1 cellular context compared by ENCODE assay signal in the genomic region with DNA sequence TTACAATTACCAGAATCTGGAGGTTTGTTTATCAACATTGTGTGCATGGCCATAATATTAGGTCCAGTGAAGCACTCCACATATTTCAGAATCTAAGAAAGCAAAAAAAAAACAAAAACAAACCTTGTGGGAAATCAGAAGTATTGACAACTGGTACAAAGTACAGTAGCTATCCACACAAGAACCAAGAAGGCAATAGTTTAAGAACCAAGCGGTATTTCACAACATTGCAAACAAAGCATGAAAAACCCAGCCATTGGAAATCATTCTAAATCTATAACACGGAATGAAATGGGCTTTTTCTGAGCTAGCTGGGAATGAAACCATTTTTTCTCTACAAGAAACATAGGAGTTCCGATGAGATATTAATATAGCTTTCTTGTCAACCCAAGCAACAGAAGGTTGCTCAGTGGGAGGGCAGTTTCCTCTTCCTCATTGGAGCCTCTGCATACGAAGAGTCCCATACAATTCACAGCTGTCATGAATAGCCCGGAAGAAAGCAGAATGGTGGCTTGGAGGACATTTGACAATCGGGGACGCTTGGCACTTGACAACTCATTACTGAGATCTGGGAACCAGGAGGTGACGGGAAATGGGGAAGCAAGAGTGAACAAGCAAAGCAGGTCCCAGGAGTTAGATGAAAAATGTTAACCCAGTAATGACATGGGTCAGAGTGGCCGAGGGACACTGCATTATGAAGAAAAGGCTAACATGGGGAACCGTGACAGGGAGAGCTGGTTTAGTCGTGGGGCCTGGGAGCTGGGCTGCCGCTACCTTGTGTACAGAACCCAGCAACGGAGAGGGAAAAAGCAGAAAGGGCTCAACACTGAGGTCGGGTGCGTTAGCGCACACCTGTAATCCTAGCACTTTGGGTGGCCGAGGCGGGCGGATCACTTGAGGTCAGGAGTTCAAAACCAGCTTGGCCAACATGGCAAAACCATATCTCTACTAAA.
TF ChIP-seq lines count a peak whose summit lies in the region.

No MANE protein-coding gene starts in this region.

TF ChIP-seq in HepG2, 621 proteins besides CTCF, POLR2A, EP300 and RAD21 (continued from another document and continues in another):
- TF ChIP-seq FOXP1 (IDR thresholded peaks at IDR 0.05) (no peak), FOXP1 (CRISPR knock-in tag; IDR thresholded peaks at IDR 0.05) (peak; percentile 88), ZBTB20 (CRISPR knock-in tag; IDR thresholded peaks at IDR 0.05; ENCODE audit: borderline replicate concordance, low read depth) (no peak), BHLHE40 (IDR thresholded peaks at IDR 0.05; ENCODE audit: low read length) (no peak), KMT2B (CRISPR knock-in tag; IDR thresholded peaks at IDR 0.05) (no peak), MTF1 (CRISPR knock-in tag; IDR thresholded peaks at IDR 0.05) (no peak), ZNF766 (CRISPR knock-in tag; IDR thresholded peaks at IDR 0.05; ENCODE audit: borderline replicate concordance) (no peak), PITX1 (CRISPR knock-in tag; IDR thresholded peaks at IDR 0.05) (no peak), YEATS4 (CRISPR knock-in tag; IDR thresholded peaks at IDR 0.05; ENCODE audit: borderline replicate concordance) (no peak), TARDBP (CRISPR knock-in tag; IDR thresholded peaks at IDR 0.05) (0 out of 2 replicates have a peak, but pooled peaks have one; percentile 46), ZNF3 (CRISPR knock-in tag; IDR thresholded peaks at IDR 0.05) (no peak), ZMYM2 (CRISPR knock-in tag; IDR thresholded peaks at IDR 0.05) (no peak), ZNF234 (CRISPR knock-in tag; conservative IDR thresholded peaks at IDR 0.05) (no peak), KLF15 (CRISPR knock-in tag; IDR thresholded peaks at IDR 0.05; ENCODE audit: borderline replicate concordance) (no peak), MBNL3 (CRISPR knock-in tag; conservative IDR thresholded peaks at IDR 0.05) (no peak), ZNF549 (CRISPR knock-in tag; IDR thresholded peaks at IDR 0.05) (no peak), ETV5 (CRISPR knock-in tag; IDR thresholded peaks at IDR 0.05; ENCODE audit: borderline replicate concordance) (no peak), ZNF331 (CRISPR knock-in tag; IDR thresholded peaks at IDR 0.05) (no peak), ZNF670 (CRISPR knock-in tag; IDR thresholded peaks at IDR 0.05; ENCODE audit: borderline replicate concordance) (no peak), KDM5A (IDR thresholded peaks at IDR 0.05; ENCODE audit: borderline replicate concordance, low read length) (no peak), SRSF1 (optimal IDR thresholded peaks at IDR 0.05; ENCODE audit: low read depth, low read length) (no peak), RFXAP (CRISPR knock-in tag; IDR thresholded peaks at IDR 0.05; ENCODE audit: borderline replicate concordance) (no peak), FIP1L1 (IDR thresholded peaks at IDR 0.05; ENCODE audit: borderline replicate concordance, insufficient read depth, low read depth, low read length) (no peak), ZKSCAN8 (CRISPR knock-in tag; IDR thresholded peaks at IDR 0.05; ENCODE audit: borderline replicate concordance) (peak; percentile 36; the same call in 1 of the 2 replicates), NFKBIZ (CRISPR knock-in tag; IDR thresholded peaks at IDR 0.05) (no peak), THYN1 (CRISPR knock-in tag; IDR thresholded peaks at IDR 0.05; ENCODE audit: borderline replicate concordance, low read depth) (no peak), RXRB (CRISPR knock-in tag; IDR thresholded peaks at IDR 0.05; ENCODE audit: borderline replicate concordance) (peak; percentile 65), ZMAT3 (CRISPR knock-in tag; conservative IDR thresholded peaks at IDR 0.05) (no peak), ZMYM4 (CRISPR knock-in tag; IDR thresholded peaks at IDR 0.05) (peak; percentile 17; the same call in 1 of the 2 replicates), ZNF138 (CRISPR knock-in tag; IDR thresholded peaks at IDR 0.05; ENCODE audit: low read depth) (no peak), ZNF652 (CRISPR knock-in tag; IDR thresholded peaks at IDR 0.05; ENCODE audit: borderline replicate concordance, low read depth) (no peak), FOXO1 (CRISPR knock-in tag; IDR thresholded peaks at IDR 0.05) (peak; percentile 56; the same call in 1 of the 2 replicates), SMARCC2 (IDR thresholded peaks at IDR 0.05) (no peak), ZFX (CRISPR knock-in tag; IDR thresholded peaks at IDR 0.05; ENCODE audit: low read depth) (no peak), SMAD9 (CRISPR knock-in tag; IDR thresholded peaks at IDR 0.05) (no peak), ZNF780A (CRISPR knock-in tag; IDR thresholded peaks at IDR 0.05) (no peak), ZFP90 (CRISPR knock-in tag; IDR thresholded peaks at IDR 0.05; ENCODE audit: borderline replicate concordance) (no peak), CREB1 (IDR thresholded peaks at IDR 0.05) (no peak), CREB1 (CRISPR knock-in tag; IDR thresholded peaks at IDR 0.05) (peak; percentile 27; the same call in 1 of the 2 replicates), GZF1 (CRISPR knock-in tag; IDR thresholded peaks at IDR 0.05) (no peak), MAFK (conservative IDR thresholded peaks at IDR 0.05 in 1 of 2, IDR thresholded peaks at IDR 0.05 in 1 of 2; ENCODE audit: low read length in 2 of 2) (no peak), ZNF607 (CRISPR knock-in tag; IDR thresholded peaks at IDR 0.05; ENCODE audit: borderline replicate concordance) (no peak), RELA (CRISPR knock-in tag; IDR thresholded peaks at IDR 0.05) (no peak)
- TF ChIP-seq, protein P1, sequence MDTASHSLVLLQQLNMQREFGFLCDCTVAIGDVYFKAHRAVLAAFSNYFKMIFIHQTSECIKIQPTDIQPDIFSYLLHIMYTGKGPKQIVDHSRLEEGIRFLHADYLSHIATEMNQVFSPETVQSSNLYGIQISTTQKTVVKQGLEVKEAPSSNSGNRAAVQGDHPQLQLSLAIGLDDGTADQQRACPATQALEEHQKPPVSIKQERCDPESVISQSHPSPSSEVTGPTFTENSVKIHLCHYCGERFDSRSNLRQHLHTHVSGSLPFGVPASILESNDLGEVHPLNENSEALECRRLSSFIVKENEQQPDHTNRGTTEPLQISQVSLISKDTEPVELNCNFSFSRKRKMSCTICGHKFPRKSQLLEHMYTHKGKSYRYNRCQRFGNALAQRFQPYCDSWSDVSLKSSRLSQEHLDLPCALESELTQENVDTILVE (CRISPR knock-in tag; IDR thresholded peaks at IDR 0.05) = no peak
- TF ChIP-seq, protein P2, sequence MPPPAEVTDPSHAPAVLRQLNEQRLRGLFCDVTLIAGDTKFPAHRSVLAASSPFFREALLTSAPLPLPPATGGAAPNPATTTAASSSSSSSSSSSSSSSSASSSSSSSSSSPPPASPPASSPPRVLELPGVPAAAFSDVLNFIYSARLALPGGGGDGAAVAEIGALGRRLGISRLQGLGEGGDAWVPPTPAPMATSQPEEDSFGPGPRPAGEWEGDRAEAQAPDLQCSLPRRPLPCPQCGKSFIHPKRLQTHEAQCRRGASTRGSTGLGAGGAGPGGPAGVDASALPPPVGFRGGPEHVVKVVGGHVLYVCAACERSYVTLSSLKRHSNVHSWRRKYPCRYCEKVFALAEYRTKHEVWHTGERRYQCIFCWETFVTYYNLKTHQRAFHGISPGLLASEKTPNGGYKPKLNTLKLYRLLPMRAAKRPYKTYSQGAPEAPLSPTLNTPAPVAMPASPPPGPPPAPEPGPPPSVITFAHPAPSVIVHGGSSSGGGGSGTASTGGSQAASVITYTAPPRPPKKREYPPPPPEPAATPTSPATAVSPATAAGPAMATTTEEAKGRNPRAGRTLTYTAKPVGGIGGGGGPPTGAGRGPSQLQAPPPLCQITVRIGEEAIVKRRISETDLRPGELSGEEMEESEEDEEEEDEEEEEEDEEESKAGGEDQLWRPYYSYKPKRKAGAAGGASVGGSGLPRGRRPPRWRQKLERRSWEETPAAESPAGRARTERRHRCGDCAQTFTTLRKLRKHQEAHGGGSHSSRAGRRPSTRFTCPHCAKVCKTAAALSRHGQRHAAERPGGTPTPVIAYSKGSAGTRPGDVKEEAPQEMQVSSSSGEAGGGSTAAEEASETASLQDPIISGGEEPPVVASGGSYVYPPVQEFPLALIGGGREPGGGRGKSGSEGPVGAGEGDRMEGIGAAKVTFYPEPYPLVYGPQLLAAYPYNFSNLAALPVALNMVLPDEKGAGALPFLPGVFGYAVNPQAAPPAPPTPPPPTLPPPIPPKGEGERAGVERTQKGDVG (CRISPR knock-in tag; IDR thresholded peaks at IDR 0.05; ENCODE audit: borderline replicate concordance) = no peak
- TF ChIP-seq, protein P3, sequence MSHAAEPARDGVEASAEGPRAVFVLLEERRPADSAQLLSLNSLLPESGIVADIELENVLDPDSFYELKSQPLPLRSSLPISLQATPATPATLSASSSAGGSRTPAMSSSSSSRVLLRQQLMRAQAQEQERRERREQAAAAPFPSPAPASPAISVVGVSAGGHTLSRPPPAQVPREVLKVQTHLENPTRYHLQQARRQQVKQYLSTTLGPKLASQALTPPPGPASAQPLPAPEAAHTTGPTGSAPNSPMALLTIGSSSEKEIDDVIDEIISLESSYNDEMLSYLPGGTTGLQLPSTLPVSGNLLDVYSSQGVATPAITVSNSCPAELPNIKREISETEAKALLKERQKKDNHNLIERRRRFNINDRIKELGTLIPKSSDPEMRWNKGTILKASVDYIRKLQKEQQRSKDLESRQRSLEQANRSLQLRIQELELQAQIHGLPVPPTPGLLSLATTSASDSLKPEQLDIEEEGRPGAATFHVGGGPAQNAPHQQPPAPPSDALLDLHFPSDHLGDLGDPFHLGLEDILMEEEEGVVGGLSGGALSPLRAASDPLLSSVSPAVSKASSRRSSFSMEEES (CRISPR knock-in tag; IDR thresholded peaks at IDR 0.05) = 0 out of 2 replicates have a peak, but pooled peaks have one; percentile 35
- TF ChIP-seq, protein P4, sequence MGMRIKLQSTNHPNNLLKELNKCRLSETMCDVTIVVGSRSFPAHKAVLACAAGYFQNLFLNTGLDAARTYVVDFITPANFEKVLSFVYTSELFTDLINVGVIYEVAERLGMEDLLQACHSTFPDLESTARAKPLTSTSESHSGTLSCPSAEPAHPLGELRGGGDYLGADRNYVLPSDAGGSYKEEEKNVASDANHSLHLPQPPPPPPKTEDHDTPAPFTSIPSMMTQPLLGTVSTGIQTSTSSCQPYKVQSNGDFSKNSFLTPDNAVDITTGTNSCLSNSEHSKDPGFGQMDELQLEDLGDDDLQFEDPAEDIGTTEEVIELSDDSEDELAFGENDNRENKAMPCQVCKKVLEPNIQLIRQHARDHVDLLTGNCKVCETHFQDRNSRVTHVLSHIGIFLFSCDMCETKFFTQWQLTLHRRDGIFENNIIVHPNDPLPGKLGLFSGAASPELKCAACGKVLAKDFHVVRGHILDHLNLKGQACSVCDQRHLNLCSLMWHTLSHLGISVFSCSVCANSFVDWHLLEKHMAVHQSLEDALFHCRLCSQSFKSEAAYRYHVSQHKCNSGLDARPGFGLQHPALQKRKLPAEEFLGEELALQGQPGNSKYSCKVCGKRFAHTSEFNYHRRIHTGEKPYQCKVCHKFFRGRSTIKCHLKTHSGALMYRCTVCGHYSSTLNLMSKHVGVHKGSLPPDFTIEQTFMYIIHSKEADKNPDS (CRISPR knock-in tag; IDR thresholded peaks at IDR 0.05) = no peak
- TF ChIP-seq, protein P5, sequence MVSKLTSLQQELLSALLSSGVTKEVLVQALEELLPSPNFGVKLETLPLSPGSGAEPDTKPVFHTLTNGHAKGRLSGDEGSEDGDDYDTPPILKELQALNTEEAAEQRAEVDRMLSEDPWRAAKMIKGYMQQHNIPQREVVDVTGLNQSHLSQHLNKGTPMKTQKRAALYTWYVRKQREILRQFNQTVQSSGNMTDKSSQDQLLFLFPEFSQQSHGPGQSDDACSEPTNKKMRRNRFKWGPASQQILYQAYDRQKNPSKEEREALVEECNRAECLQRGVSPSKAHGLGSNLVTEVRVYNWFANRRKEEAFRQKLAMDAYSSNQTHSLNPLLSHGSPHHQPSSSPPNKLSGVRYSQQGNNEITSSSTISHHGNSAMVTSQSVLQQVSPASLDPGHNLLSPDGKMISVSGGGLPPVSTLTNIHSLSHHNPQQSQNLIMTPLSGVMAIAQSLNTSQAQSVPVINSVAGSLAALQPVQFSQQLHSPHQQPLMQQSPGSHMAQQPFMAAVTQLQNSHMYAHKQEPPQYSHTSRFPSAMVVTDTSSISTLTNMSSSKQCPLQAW (CRISPR knock-in tag; IDR thresholded peaks at IDR 0.05) = no peak
- TF ChIP-seq, protein P6, sequence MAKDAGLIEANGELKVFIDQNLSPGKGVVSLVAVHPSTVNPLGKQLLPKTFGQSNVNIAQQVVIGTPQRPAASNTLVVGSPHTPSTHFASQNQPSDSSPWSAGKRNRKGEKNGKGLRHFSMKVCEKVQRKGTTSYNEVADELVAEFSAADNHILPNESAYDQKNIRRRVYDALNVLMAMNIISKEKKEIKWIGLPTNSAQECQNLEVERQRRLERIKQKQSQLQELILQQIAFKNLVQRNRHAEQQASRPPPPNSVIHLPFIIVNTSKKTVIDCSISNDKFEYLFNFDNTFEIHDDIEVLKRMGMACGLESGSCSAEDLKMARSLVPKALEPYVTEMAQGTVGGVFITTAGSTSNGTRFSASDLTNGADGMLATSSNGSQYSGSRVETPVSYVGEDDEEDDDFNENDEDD (CRISPR knock-in tag; IDR thresholded peaks at IDR 0.05; ENCODE audit: borderline replicate concordance) = no peak
- TF ChIP-seq, protein P7, sequence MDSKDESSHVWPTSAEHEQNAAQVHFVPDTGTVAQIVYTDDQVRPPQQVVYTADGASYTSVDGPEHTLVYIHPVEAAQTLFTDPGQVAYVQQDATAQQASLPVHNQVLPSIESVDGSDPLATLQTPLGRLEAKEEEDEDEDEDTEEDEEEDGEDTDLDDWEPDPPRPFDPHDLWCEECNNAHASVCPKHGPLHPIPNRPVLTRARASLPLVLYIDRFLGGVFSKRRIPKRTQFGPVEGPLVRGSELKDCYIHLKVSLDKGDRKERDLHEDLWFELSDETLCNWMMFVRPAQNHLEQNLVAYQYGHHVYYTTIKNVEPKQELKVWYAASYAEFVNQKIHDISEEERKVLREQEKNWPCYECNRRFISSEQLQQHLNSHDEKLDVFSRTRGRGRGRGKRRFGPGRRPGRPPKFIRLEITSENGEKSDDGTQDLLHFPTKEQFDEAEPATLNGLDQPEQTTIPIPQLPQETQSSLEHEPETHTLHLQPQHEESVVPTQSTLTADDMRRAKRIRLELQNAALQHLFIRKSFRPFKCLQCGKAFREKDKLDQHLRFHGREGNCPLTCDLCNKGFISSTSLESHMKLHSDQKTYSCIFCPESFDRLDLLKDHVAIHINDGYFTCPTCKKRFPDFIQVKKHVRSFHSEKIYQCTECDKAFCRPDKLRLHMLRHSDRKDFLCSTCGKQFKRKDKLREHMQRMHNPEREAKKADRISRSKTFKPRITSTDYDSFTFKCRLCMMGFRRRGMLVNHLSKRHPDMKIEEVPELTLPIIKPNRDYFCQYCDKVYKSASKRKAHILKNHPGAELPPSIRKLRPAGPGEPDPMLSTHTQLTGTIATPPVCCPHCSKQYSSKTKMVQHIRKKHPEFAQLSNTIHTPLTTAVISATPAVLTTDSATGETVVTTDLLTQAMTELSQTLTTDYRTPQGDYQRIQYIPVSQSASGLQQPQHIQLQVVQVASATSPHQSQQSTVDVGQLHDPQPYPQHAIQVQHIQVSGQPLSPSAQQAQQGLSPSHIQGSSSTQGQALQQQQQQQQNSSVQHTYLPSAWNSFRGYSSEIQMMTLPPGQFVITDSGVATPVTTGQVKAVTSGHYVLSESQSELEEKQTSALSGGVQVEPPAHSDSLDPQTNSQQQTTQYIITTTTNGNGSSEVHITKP (CRISPR knock-in tag; IDR thresholded peaks at IDR 0.05; ENCODE audit: low read depth) = no peak
